In the genomic region with DNA sequence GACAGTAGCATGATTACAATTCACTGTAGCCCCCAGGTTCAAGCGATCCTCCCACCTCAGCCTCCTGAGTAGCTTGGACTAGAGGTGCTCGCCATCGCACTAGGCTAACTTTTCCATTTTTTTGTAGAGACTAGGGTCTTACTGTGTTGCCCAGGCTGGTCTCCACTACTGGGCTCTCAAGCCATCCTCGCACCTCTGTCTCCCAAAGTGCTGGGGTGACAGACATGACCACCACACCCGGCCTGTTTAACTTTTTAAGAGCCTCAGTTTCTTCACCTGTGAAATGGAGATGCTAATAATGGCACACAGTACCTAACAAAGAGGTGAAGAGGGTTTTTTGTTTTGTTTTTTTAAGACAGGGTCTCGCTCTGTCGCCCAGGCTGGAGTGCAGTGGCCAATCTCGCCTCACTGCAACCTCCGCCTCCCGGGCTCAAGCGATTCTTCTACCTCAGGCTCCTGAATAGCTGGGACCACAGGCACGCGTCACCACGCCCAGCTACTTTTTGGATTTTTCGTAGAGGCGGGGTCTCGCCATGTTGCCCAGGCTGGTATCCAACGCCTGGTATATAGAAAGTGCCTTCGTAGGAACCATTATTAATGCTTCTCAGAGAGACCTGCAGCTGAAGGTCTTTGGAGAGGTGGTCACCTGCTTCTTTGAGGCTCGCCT, we compare ENCODE assay signal across 1 cellular context.
TF ChIP-seq lines count a peak whose summit lies in the region.

No MANE protein-coding gene starts in this region.

TF ChIP-seq in IMR-90, 13 proteins besides CTCF, POLR2A, EP300 and RAD21:
- no peak for TF ChIP-seq NFE2L2 (IDR thresholded peaks at IDR 0.05; ENCODE audit: low read depth, low read length)
- no peak for TF ChIP-seq FOS (IDR thresholded peaks at IDR 0.05; ENCODE audit: low read depth, low read length)
- TF ChIP-seq CHD1 (IDR thresholded peaks at IDR 0.05; ENCODE audit: low read depth, low read length), result no peak
- no peak for TF ChIP-seq MXI1 (IDR thresholded peaks at IDR 0.05; ENCODE audit: borderline replicate concordance, low read depth, low read length)
- no peak for TF ChIP-seq MAFK (IDR thresholded peaks at IDR 0.05; ENCODE audit: low read depth, low read length)
- no peak for TF ChIP-seq RCOR1 (IDR thresholded peaks at IDR 0.05; ENCODE audit: insufficient replicate concordance, low read length)
- TF ChIP-seq, protein P1, sequence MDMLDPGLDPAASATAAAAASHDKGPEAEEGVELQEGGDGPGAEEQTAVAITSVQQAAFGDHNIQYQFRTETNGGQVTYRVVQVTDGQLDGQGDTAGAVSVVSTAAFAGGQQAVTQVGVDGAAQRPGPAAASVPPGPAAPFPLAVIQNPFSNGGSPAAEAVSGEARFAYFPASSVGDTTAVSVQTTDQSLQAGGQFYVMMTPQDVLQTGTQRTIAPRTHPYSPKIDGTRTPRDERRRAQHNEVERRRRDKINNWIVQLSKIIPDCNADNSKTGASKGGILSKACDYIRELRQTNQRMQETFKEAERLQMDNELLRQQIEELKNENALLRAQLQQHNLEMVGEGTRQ (IDR thresholded peaks at IDR 0.05; ENCODE audit: low read depth, low read length), result no peak
- no peak for TF ChIP-seq BHLHE40 (IDR thresholded peaks at IDR 0.05; ENCODE audit: low read depth, low read length)
